In genomic region chr2:126634273-126634861, GRCh38 we compare ENCODE assay signal across 9 cellular contexts. TPM values are rescaled to one million over a fixed set of nuclear protein-coding genes. Genes with fewer than 3 reads are reported as not detected.
DNase-seq lines count a peak whose midpoint lies in the region; ATAC-seq and TF ChIP-seq lines count a peak whose summit lies in the region.
"Had no signal": no experiment of that assay in that cellular context is flagged by ENCODE, and none has a peak within 500 bp of the region (broad histone marks: within the 10 kb centered on the region; RNA-seq: fewer than 3 reads in every experiment).

No MANE protein-coding gene starts in this region.

- no TSS peak for BruUV-seq in PC-9 (replicated peaks; lab: Mats Ljungman, UMichigan)

- TF ChIP-seq CTCF in left ventricle myocardium inferior (IDR thresholded peaks at IDR 0.05; ENCODE audit: borderline replicate concordance): peak; percentile 53
- peak; percentile 70 for TF ChIP-seq CTCF in PC-9 (conservative IDR thresholded peaks at IDR 0.05)

- no peaks in the 10 kb centered on the region for H3K79me2 ChIP-seq in PC-9 (ENCODE audit: low read depth)

- POLR2A ChIA-PET in PC-9 (lab: Charles Lee; ENCODE audit: unreplicated experiment): no interaction called here

- no peaks in the 10 kb centered on the region for H3K9me3 ChIP-seq in left ventricle myocardium inferior (replicated peaks)
- H3K9me3 ChIP-seq in PC-9 (ENCODE audit: insufficient read depth, low read depth): no peaks in the 10 kb centered on the region

- ATAC-seq in left cardiac atrium: no peak
- ATAC-seq in effector memory CD8-positive, alpha-beta T cell (replicated peaks): peak; percentile 51

- peaks cover 4% of the 10 kb centered on the region; the same call in 1 of the 2 replicates for H4K20me1 ChIP-seq in PC-9 (ENCODE audit: insufficient read depth)

- H3K27ac ChIP-seq in left ventricle myocardium inferior (replicated peaks) (no peak overlapping the region), PC-9 (no peak overlapping the region)

- H3K4me3 ChIP-seq in left ventricle myocardium inferior (no peak overlapping the region), PC-9 (no peak overlapping the region)

- H3K9me3 Mint-ChIP-seq in effector memory CD8-positive, alpha-beta T cell: no peaks in the 10 kb centered on the region
- H3K9me3 Mint-ChIP-seq: activated T-cell treated with anti-CD3 and anti-CD28 coated beads, Interleukin-2, amount 50 U/mL, for 4 hours had no signal

- H3K4me3 Mint-ChIP-seq in effector memory CD8-positive, alpha-beta T cell: no peak overlapping the region
- H3K4me3 Mint-ChIP-seq: activated T-cell treated with anti-CD3 and anti-CD28 coated beads, Interleukin-2, amount 50 U/mL, for 4 hours had no signal

- no peaks in the 10 kb centered on the region for H3K36me3 Mint-ChIP-seq in effector memory CD8-positive, alpha-beta T cell (ENCODE audit: insufficient read depth)

- H3K4me1 ChIP-seq in left ventricle myocardium inferior: peaks cover 19% of the 10 kb centered on the region
- H3K4me1 ChIP-seq in PC-9 (replicated peaks; ENCODE audit: insufficient read depth): no peaks in the 10 kb centered on the region

- no peak overlapping the region for H3K4me2 ChIP-seq in PC-9

- H3F3A ChIP-seq in PC-9 (ENCODE audit: insufficient read depth, low read depth): no peaks in the 10 kb centered on the region

- H3K27ac Mint-ChIP-seq in effector memory CD8-positive, alpha-beta T cell: no peak overlapping the region

- peaks cover 2 to 3% of the 10 kb centered on the region in 2 donors for H3K4me1 Mint-ChIP-seq in effector memory CD8-positive, alpha-beta T cell (ENCODE audit: low read depth in 2 of 2)

- CTCF ChIA-PET in PC-9 (lab: Charles Lee): no interaction called here

- no peak overlapping the region for H2AFZ ChIP-seq in PC-9

- H3K27me3 ChIP-seq in left ventricle myocardium inferior (ENCODE audit: low read depth) (no peaks in the 10 kb centered on the region), PC-9 (ENCODE audit: insufficient read depth, low read depth) (peaks cover 25% of the 10 kb centered on the region)

- intact Hi-C loops in left ventricle myocardium inferior (cut with micrococcal nuclease) (no loop called here), left cardiac atrium (cut with DNase I) (no loop called here), PC-9 (cut with micrococcal nuclease; ENCODE audit: unreplicated experiment) (no loop called here), posterior vena cava (cut with DNase I) (no loop called here)

- peaks cover 6 to 9% of the 10 kb centered on the region in 2 donors for H3K27me3 Mint-ChIP-seq in effector memory CD8-positive, alpha-beta T cell

- no peaks in the 10 kb centered on the region for H3K9me2 ChIP-seq in PC-9 (ENCODE audit: insufficient read depth)

- H3K36me3 ChIP-seq in left ventricle myocardium inferior (no peaks in the 10 kb centered on the region), PC-9 (ENCODE audit: low read depth) (no peaks in the 10 kb centered on the region)

- DNase-seq in left ventricle myocardium inferior: no peak
- DNase-seq in left cardiac atrium: no peak
- DNase-seq in PC-9: peak in 1 of 2 experiments; percentile 10
- peak in 2 of 3 experiments; percentile 11 to 15 for DNase-seq in effector memory CD8-positive, alpha-beta T cell
- DNase-seq in stimulated activated CD4-positive, alpha-beta T cell treated with anti-CD3 and anti-CD28 coated beads, Interleukin-15, amount 100 ng/mL, for 24 hours: peak; percentile 36
- no peak for DNase-seq in posterior vena cava (ENCODE audit: low spot score)
- DNase-seq in NCI-H69 (lab: John Stamatoyannopoulos, UW): no peak
- no peak for DNase-seq in NCI-H526 treated with DMSO at 0.1 percent for 48 hours (lab: John Stamatoyannopoulos, UW)
- DNase-seq: activated T-cell treated with anti-CD3 and anti-CD28 coated beads, Interleukin-2, amount 50 U/mL, for 4 hours had no signal

RNA-seq across cellular contexts. Expression of gene GYPC, which starts 21.6 kb away (rescaled TPM):
- total RNA-seq in left ventricle myocardium inferior (98.8 TPM), left cardiac atrium (10 to 100 TPM; 77.1 to 86.8 TPM), PC-9 (2021) (not detected in 2 replicates), posterior vena cava (100 to 1,000 TPM; 107 to 115 TPM)

Comparison
In these comparisons a context has a peak if more than half of its experiments do, and no peak if none do; other contexts are left out.
1. DNase-seq: peak in effector memory CD8-positive, alpha-beta T cell (2 of 3) and stimulated activated CD4-positive, alpha-beta T cell treated with anti-CD3 and anti-CD28 coated beads, Interleukin-15, amount 100 ng/mL, for 24 hours (single experiment); none in left ventricle myocardium inferior (single experiment), left cardiac atrium (single experiment), posterior vena cava (single experiment), NCI-H69 (single experiment) and NCI-H526 treated with DMSO at 0.1 percent for 48 hours (single experiment).
2. RNA of gene GYPC, which starts 21.6 kb away (total RNA-seq): 107 to 115 TPM in posterior vena cava, 98.8 TPM in left ventricle myocardium inferior (single experiment) and 77.1 to 86.8 TPM in left cardiac atrium; not detected in PC-9; every median in the first group is over 10 times any median in the second.